ENCODE assay signal across 8 cellular contexts in the genomic region with DNA sequence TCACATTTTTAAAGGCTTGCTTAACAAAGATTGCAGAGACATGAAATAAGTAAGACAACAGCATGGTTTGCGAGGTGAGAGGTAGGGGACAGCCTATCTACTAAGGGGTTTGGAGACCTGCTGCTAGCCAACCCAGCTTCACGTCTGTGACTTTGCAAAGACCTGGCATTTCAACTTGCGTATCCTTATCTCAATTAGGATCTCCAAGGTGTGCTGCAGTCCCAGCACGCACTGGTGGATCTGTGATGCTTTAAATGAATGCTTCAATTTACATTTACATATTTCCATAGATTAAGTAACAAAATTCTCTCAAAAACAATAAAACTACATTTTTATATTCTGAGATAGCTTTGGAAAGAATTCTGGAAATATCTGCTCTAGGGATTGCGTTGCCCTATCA.
"Had no signal": no experiment of that assay in that cellular context is flagged by ENCODE, and none has a peak within 500 bp of the region (broad histone marks: within the 10 kb centered on the region; RNA-seq: fewer than 3 reads in every experiment).

No MANE protein-coding gene starts in this region.

- H3K4me3 ChIP-seq: GM23248 had no signal

- FAIRE-seq: H54, HepG2 had no signal

- H3K9ac ChIP-seq: GM23248 had no signal

- DNase-seq: GM23248, GOT3, H9, HCEC 1CT, KG1 had no signal

- H3K27ac ChIP-seq: GM23248, HL-60 had no signal

- H2AFZ ChIP-seq: GM23248 had no signal

- ATAC-seq: HepG2 had no signal
